In the genomic region with DNA sequence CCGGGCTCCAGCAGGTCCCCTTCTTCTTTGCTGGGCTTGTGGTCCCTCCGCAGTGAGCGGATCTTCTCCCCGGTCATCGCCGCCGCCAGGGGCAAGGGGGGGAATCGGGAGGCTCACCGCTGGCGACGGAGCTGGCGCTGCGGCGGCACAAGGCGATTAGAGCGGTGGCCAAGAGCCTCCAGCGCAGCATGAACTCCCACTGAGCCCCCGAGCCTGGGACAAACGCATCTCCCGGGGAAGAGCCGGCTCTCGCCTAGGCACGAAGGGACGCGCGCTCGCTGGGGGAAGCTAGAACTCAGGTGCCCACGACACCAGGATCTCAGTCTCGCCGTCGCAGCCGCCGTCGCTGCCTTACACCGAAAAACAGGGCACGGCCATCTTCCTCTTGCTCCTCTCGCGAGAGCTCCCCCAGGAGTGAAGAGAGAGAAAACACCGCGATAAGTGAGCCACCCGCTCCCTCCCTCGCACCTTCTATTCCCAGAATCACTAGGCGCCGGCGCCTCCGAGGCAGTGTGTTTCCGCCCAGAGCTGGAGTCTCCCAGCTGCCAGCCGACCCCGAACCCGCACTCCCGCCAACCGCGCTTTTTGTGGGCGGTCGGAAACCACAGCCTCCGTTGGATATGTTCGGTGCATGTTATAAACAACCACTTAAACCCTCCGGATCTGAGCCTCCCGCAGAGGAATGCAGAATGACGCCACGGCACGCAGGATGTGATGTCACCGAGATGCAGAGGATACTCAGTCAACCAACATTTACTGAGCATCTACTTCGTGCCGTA, we compare ENCODE assay signal across 1 cellular context.
TF ChIP-seq lines count a peak whose summit lies in the region.

A gene with protein sequence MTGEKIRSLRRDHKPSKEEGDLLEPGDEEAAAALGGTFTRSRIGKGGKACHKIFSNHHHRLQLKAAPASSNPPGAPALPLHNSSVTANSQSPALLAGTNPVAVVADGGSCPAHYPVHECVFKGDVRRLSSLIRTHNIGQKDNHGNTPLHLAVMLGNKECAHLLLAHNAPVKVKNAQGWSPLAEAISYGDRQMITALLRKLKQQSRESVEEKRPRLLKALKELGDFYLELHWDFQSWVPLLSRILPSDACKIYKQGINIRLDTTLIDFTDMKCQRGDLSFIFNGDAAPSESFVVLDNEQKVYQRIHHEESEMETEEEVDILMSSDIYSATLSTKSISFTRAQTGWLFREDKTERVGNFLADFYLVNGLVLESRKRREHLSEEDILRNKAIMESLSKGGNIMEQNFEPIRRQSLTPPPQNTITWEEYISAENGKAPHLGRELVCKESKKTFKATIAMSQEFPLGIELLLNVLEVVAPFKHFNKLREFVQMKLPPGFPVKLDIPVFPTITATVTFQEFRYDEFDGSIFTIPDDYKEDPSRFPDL (minus strand): TSS at position 391 of the 779 bp plus-strand sequence. CDS start 314 bp downstream, at position 77.

TF ChIP-seq in HepG2, 621 proteins besides CTCF, POLR2A, EP300 and RAD21 (continued from another document):
- TF ChIP-seq, protein P1, sequence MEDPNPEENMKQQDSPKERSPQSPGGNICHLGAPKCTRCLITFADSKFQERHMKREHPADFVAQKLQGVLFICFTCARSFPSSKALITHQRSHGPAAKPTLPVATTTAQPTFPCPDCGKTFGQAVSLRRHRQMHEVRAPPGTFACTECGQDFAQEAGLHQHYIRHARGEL (CRISPR knock-in tag; IDR thresholded peaks at IDR 0.05) = 0 out of 2 replicates have a peak, but pooled peaks have one; percentile 59
- TF ChIP-seq HMGXB4 (CRISPR knock-in tag; IDR thresholded peaks at IDR 0.05; ENCODE audit: borderline replicate concordance in 1 of 2, low read depth in 1 of 2) (peak; percentile 11 to 86; a peak in 3 of 4 replicates), HIVEP1 (CRISPR knock-in tag; IDR thresholded peaks at IDR 0.05) (peak; percentile 91), MXD3 (CRISPR knock-in tag; IDR thresholded peaks at IDR 0.05) (0 out of 2 replicates have a peak, but pooled peaks have one; percentile 32), REPIN1 (CRISPR knock-in tag; IDR thresholded peaks at IDR 0.05; ENCODE audit: borderline replicate concordance, low read depth) (no peak), ZNF674 (CRISPR knock-in tag; IDR thresholded peaks at IDR 0.05; ENCODE audit: low read depth) (no peak), ATF7-NPFF (CRISPR knock-in tag; IDR thresholded peaks at IDR 0.05; ENCODE audit: low read depth) (peak; percentile 72), ATF4 (CRISPR knock-in tag; IDR thresholded peaks at IDR 0.05) (peak in 1 of 2 experiments; percentile 66; a peak in 2 of 4 replicates), KLF6 (CRISPR knock-in tag; IDR thresholded peaks at IDR 0.05) (peak; percentile 38; the same call in 1 of the 2 replicates), YY1 (IDR thresholded peaks at IDR 0.05; ENCODE audit: insufficient read depth, insufficient replicate concordance, low read depth, low read length) (peak; percentile 95), NR2F1 (CRISPR knock-in tag; IDR thresholded peaks at IDR 0.05) (no peak), ZNF841 (CRISPR knock-in tag; IDR thresholded peaks at IDR 0.05; ENCODE audit: borderline replicate concordance) (no peak), CBX5 (CRISPR knock-in tag; IDR thresholded peaks at IDR 0.05; ENCODE audit: borderline replicate concordance) (peak; percentile 61; the same call in 1 of the 2 replicates), MEIS2 (CRISPR knock-in tag; IDR thresholded peaks at IDR 0.05) (no peak), ZNF678 (CRISPR knock-in tag; IDR thresholded peaks at IDR 0.05) (peak; percentile 35; the same call in 1 of the 2 replicates), ZIK1 (CRISPR knock-in tag; IDR thresholded peaks at IDR 0.05; ENCODE audit: borderline replicate concordance, low read depth) (peak; percentile 14; the same call in 1 of the 2 replicates), ZSCAN31 (CRISPR knock-in tag; IDR thresholded peaks at IDR 0.05; ENCODE audit: low read depth) (no peak; the same call in 1 of the 2 replicates), REST (IDR thresholded peaks at IDR 0.05; ENCODE audit: borderline replicate concordance in 1 of 2, low read depth in 1 of 2, low read length in 2 of 2) (peak in 1 of 2 experiments; percentile 68; a peak in 1 of 4 replicates), GATA4 (IDR thresholded peaks at IDR 0.05; ENCODE audit: borderline replicate concordance, low read depth) (0 out of 2 replicates have a peak, but pooled peaks have one; percentile 13), ZMAT3 (CRISPR knock-in tag; conservative IDR thresholded peaks at IDR 0.05) (0 out of 2 replicates have a peak, but pooled peaks have one; percentile 38), HOMEZ (CRISPR knock-in tag; IDR thresholded peaks at IDR 0.05; ENCODE audit: low read depth) (peak; percentile 69; the same call in 1 of the 2 replicates), ZNF350 (CRISPR knock-in tag; IDR thresholded peaks at IDR 0.05; ENCODE audit: borderline replicate concordance, low read depth) (peak; percentile 76), KAT7 (CRISPR knock-in tag; IDR thresholded peaks at IDR 0.05; ENCODE audit: borderline replicate concordance) (peak; percentile 90), DZIP1 (CRISPR knock-in tag; IDR thresholded peaks at IDR 0.05) (0 out of 2 replicates have a peak, but pooled peaks have one; percentile 61), RFXANK (CRISPR knock-in tag; IDR thresholded peaks at IDR 0.05) (no peak), CEBPB (IDR thresholded peaks at IDR 0.05; ENCODE audit: borderline replicate concordance, low read depth, low read length) (no peak), ZNF556 (CRISPR knock-in tag; IDR thresholded peaks at IDR 0.05; ENCODE audit: borderline replicate concordance) (peak; percentile 92; the same call in 1 of the 2 replicates), ZNF724P (CRISPR knock-in tag; IDR thresholded peaks at IDR 0.05; ENCODE audit: borderline replicate concordance) (peak; percentile 71; the same call in 1 of the 2 replicates)
- TF ChIP-seq, protein P2, sequence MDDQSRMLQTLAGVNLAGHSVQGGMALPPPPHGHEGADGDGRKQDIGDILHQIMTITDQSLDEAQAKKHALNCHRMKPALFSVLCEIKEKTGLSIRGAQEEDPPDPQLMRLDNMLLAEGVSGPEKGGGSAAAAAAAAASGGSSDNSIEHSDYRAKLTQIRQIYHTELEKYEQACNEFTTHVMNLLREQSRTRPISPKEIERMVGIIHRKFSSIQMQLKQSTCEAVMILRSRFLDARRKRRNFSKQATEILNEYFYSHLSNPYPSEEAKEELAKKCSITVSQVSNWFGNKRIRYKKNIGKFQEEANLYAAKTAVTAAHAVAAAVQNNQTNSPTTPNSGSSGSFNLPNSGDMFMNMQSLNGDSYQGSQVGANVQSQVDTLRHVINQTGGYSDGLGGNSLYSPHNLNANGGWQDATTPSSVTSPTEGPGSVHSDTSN (CRISPR knock-in tag; IDR thresholded peaks at IDR 0.05; ENCODE audit: borderline replicate concordance) = 0 out of 2 replicates have a peak, but pooled peaks have one; percentile 14
